Comparison of ENCODE assay signal across 11 cellular contexts in the genomic region with DNA sequence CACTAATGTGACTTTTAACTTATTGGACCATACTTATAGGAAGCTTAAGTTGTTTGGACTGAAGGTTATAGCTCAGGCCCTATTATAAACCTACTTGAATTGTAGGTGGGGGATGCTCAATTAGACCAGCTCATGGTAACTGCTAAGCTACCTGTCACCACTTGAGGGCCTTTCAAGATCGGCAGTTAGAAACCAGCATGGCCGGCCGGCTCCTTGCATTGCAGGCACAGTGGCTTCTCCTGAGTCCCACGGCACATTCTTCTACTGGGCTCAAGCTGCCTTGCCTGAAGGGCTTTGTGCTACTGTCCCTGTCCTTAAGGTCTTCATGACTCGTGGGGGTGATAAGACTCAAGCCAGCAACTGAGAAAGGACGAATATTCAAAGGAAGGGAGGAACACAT.
DNase-seq lines count a peak whose midpoint lies in the region; ATAC-seq and TF ChIP-seq lines count a peak whose summit lies in the region.
"Had no signal": no experiment of that assay in that cellular context is flagged by ENCODE, and none has a peak within 500 bp of the region (broad histone marks: within the 10 kb centered on the region; RNA-seq: fewer than 3 reads in every experiment).

No MANE protein-coding gene starts in this region.

- no peak overlapping the region for H3K4me2 ChIP-seq in GM23338

- H3K4me3 Mint-ChIP-seq in GM23338: no peak overlapping the region
- H3K4me3 Mint-ChIP-seq: naive thymus-derived CD4-positive, alpha-beta T cell had no signal

- H3K4me3 ChIP-seq in GM23338 (no peak overlapping the region), WI38 (ENCODE audit: low read depth, low read length) (no peak overlapping the region)
- H3K4me3 ChIP-seq: esophagus squamous epithelium had no signal

- H3K4me1 ChIP-seq in GM23338 (ENCODE audit: insufficient read depth): 0 out of 2 replicates have a peak, but pooled peaks cover 5% of the 10 kb centered on the region

- H3K27me3 ChIP-seq in GM23338 (ENCODE audit: insufficient read depth): no peaks in the 10 kb centered on the region
- H3K27me3 ChIP-seq: esophagus squamous epithelium had no signal

- H3K27ac Mint-ChIP-seq in GM23338: no peak overlapping the region

- peaks cover 39% of the 10 kb centered on the region for H3K36me3 Mint-ChIP-seq in GM23338 (ENCODE audit: low read depth)

- peaks cover 5% of the 10 kb centered on the region for H3K27me3 Mint-ChIP-seq in GM23338 (ENCODE audit: insufficient read depth, low read depth, poor library complexity)
- H3K27me3 Mint-ChIP-seq: naive thymus-derived CD4-positive, alpha-beta T cell had no signal

- H3K79me2 ChIP-seq in GM23338 (replicated peaks; ENCODE audit: insufficient read depth): peaks cover 6% of the 10 kb centered on the region

- peaks cover 21% of the 10 kb centered on the region for H3K4me1 Mint-ChIP-seq in GM23338

- peak; percentile 32 for TF ChIP-seq CTCF in 22Rv1 (IDR thresholded peaks at IDR 0.05)
- TF ChIP-seq CTCF in GM23338 (conservative IDR thresholded peaks at IDR 0.05; ENCODE audit: low read depth in 2 of 2): peak; percentile 54 to 71
- TF ChIP-seq CTCF in WI38 (IDR thresholded peaks at IDR 0.05; ENCODE audit: low read depth, low read length): peak; percentile 36

- peaks cover 22% of the 10 kb centered on the region for H3K9me3 Mint-ChIP-seq in GM23338

- ATAC-seq in GM23338: peak; percentile 96
- ATAC-seq in GM21529 (IDR thresholded peaks at IDR 0.05; ENCODE audit: unreplicated experiment): no peak
- ATAC-seq in GM21528 (IDR thresholded peaks at IDR 0.05; ENCODE audit: low FRiP score, unreplicated experiment): no peak
- ATAC-seq in GM21737 (IDR thresholded peaks at IDR 0.05; ENCODE audit: unreplicated experiment): no peak
- ATAC-seq: naive thymus-derived CD4-positive, alpha-beta T cell had no signal

- H3K27ac ChIP-seq in 22Rv1: no peak overlapping the region
- H3K27ac ChIP-seq in GM23338 (ENCODE audit: low read depth): no peak overlapping the region
- H3K27ac ChIP-seq: esophagus squamous epithelium had no signal

- H3F3A ChIP-seq in GM23338 (replicated peaks; ENCODE audit: low read depth): no peaks in the 10 kb centered on the region

- H3K36me3 ChIP-seq in GM23338 (ENCODE audit: insufficient read depth): no peaks in the 10 kb centered on the region; the same call in 1 of the 2 replicates

- H3K9me2 ChIP-seq in GM23338 (ENCODE audit: insufficient read depth): 0 out of 2 replicates have a peak, but pooled peaks cover 2% of the 10 kb centered on the region

- DNase-seq in GM23338 (ENCODE audit: low spot score) (peak; percentile 88), iPS-NIHi11 (ENCODE audit: low spot score) (peak; percentile 80), CD1c-positive myeloid dendritic cell (ENCODE audit: extremely low spot score) (no peak)
- DNase-seq: esophagus squamous epithelium; naive thymus-derived CD4-positive, alpha-beta T cell; NCI-H1436 treated with DMSO at 0.1 percent for 48 hours had no signal

- H2AFZ ChIP-seq in GM23338: no peak overlapping the region

- H4K20me1 ChIP-seq in GM23338 (replicated peaks; ENCODE audit: insufficient read depth): no peaks in the 10 kb centered on the region

TF ChIP-seq in GM23338, 12 proteins besides CTCF, POLR2A, EP300 and RAD21:
- TF ChIP-seq JUNB (IDR thresholded peaks at IDR 0.05; ENCODE audit: unreplicated experiment): no peak
- TF ChIP-seq, protein P1, sequence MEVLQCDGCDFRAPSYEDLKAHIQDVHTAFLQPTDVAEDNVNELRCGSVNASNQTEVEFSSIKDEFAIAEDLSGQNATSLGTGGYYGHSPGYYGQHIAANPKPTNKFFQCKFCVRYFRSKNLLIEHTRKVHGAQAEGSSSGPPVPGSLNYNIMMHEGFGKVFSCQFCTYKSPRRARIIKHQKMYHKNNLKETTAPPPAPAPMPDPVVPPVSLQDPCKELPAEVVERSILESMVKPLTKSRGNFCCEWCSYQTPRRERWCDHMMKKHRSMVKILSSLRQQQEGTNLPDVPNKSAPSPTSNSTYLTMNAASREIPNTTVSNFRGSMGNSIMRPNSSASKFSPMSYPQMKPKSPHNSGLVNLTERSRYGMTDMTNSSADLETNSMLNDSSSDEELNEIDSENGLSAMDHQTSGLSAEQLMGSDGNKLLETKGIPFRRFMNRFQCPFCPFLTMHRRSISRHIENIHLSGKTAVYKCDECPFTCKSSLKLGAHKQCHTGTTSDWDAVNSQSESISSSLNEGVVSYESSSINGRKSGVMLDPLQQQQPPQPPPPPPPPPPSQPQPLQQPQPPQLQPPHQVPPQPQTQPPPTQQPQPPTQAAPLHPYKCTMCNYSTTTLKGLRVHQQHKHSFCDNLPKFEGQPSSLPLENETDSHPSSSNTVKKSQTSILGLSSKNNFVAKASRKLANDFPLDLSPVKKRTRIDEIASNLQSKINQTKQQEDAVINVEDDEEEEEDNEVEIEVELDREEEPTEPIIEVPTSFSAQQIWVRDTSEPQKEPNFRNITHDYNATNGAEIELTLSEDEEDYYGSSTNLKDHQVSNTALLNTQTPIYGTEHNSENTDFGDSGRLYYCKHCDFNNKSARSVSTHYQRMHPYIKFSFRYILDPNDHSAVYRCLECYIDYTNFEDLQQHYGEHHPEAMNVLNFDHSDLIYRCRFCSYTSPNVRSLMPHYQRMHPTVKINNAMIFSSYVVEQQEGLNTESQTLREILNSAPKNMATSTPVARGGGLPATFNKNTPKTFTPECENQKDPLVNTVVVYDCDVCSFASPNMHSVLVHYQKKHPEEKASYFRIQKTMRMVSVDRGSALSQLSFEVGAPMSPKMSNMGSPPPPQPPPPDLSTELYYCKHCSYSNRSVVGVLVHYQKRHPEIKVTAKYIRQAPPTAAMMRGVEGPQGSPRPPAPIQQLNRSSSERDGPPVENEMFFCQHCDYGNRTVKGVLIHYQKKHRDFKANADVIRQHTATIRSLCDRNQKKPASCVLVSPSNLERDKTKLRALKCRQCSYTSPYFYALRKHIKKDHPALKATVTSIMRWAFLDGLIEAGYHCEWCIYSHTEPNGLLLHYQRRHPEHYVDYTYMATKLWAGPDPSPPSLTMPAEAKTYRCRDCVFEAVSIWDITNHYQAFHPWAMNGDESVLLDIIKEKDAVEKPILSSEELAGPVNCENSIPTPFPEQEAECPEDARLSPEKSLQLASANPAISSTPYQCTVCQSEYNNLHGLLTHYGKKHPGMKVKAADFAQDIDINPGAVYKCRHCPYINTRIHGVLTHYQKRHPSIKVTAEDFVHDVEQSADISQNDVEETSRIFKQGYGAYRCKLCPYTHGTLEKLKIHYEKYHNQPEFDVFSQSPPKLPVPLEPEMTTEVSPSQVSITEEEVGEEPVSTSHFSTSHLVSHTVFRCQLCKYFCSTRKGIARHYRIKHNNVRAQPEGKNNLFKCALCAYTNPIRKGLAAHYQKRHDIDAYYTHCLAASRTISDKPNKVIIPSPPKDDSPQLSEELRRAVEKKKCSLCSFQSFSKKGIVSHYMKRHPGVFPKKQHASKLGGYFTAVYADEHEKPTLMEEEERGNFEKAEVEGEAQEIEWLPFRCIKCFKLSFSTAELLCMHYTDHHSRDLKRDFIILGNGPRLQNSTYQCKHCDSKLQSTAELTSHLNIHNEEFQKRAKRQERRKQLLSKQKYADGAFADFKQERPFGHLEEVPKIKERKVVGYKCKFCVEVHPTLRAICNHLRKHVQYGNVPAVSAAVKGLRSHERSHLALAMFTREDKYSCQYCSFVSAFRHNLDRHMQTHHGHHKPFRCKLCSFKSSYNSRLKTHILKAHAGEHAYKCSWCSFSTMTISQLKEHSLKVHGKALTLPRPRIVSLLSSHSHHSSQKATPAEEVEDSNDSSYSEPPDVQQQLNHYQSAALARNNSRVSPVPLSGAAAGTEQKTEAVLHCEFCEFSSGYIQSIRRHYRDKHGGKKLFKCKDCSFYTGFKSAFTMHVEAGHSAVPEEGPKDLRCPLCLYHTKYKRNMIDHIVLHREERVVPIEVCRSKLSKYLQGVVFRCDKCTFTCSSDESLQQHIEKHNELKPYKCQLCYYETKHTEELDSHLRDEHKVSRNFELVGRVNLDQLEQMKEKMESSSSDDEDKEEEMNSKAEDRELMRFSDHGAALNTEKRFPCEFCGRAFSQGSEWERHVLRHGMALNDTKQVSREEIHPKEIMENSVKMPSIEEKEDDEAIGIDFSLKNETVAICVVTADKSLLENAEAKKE (CRISPR knock-in tag; IDR thresholded peaks at IDR 0.05): peak; percentile 64; the same call in 1 of the 2 replicates
